16 cellular contexts compared by ENCODE assay signal in genomic region chr14:77648520-77649200, GRCh38. TPM values are rescaled to one million over a fixed set of nuclear protein-coding genes. Genes with fewer than 3 reads are reported as not detected.
A peak's percentile ranks its signal among the peaks of the same experiment; 100 is the strongest.
DNase-seq lines count a peak whose midpoint lies in the region; ATAC-seq, FAIRE-seq and TF ChIP-seq lines count a peak whose summit lies in the region.
"Had no signal": no experiment of that assay in that cellular context is flagged by ENCODE, and none has a peak within 500 bp of the region (broad histone marks: within the 10 kb centered on the region; RNA-seq: fewer than 3 reads in every experiment).

No MANE protein-coding gene starts in this region.

- no peaks in the 10 kb centered on the region; a peak in 2 of 5 replicates for H3K27me3 ChIP-seq in HepG2 (ENCODE audit: control insufficient read depth in 1 of 2, insufficient read depth in 2 of 2, low read length in 2 of 2)
- no peaks in the 10 kb centered on the region for H3K27me3 ChIP-seq in right lobe of liver
- H3K27me3 ChIP-seq: BLaER1 treated with 17β-estradiol and CSF1 and Interleukin-3, amounts not matched to agents 10 nM and 100 nM had no signal

- H3K27ac Mint-ChIP-seq in chondrocyte (ENCODE audit: unreplicated experiment) (peak overlapping the region; percentile 36), mesothelial cell of epicardium (peak overlapping the region; percentile 30), WTC11 (no peak overlapping the region)
- H3K27ac Mint-ChIP-seq: CD4-positive, CD25-positive, alpha-beta regulatory T cell; HFFc6 had no signal

- H3K9me3 Mint-ChIP-seq in chondrocyte (ENCODE audit: low read depth) (peaks cover 3% of the 10 kb centered on the region), mesothelial cell of epicardium (peaks cover 14% of the 10 kb centered on the region), WTC11 (peaks cover 10% of the 10 kb centered on the region)
- H3K9me3 Mint-ChIP-seq: HFFc6 had no signal

- H3K27me3 Mint-ChIP-seq in chondrocyte (ENCODE audit: low read depth) (no peaks in the 10 kb centered on the region), mesothelial cell of epicardium (ENCODE audit: low read depth) (no peaks in the 10 kb centered on the region), WTC11 (ENCODE audit: low read depth) (peaks cover 10% of the 10 kb centered on the region)

- TF ChIP-seq POLR2A in HepG2 (IDR thresholded peaks at IDR 0.05; ENCODE audit: insufficient read depth in 1 of 2, low read depth in 2 of 2, low read length in 2 of 2) (no peak), right lobe of liver (IDR thresholded peaks at IDR 0.05) (no peak)

- CTCF ChIA-PET in HepG2 (lab: Yijun Ruan, JAX; ENCODE audit: low intra/inter-chr PET ratio, low total read pairs) (no interaction called here), WTC11 (lab: Charles Lee) (no interaction called here)

- H3K27ac ChIP-seq in HepG2 (ENCODE audit: extremely low read length, insufficient read depth, low read length) (no peak overlapping the region), right lobe of liver (no peak overlapping the region)
- H3K27ac ChIP-seq: BLaER1 treated with 17β-estradiol and CSF1 and Interleukin-3, amounts not matched to agents 10 nM and 100 nM had no signal

- TF ChIP-seq RAD21 in HepG2 (CRISPR knock-in tag; IDR thresholded peaks at IDR 0.05) = no peak

- no peak for TF ChIP-seq EP300 in HepG2 (IDR thresholded peaks at IDR 0.05; ENCODE audit: low read depth in 2 of 2, low read length in 2 of 2)
- no peak for TF ChIP-seq EP300 in HepG2 (CRISPR knock-in tag; IDR thresholded peaks at IDR 0.05; ENCODE audit: borderline replicate concordance)

- ATAC-seq in HepG2 = no peak
- ATAC-seq in right lobe of liver = no peak
- ATAC-seq in WTC11 = no peak
- ATAC-seq in GM18517 (IDR thresholded peaks at IDR 0.05; ENCODE audit: unreplicated experiment) = no peak

- intact Hi-C loops in HepG2 (cut with micrococcal nuclease; ENCODE audit: unreplicated experiment) = no loop called here
- intact Hi-C loops in right lobe of liver (cut with DNase I) = no loop called here

- WGBS in HepG2 (ENCODE audit: low lambda C conversion rate) = 0% methylated on average over 2 of the region's 2 CpGs
- WGBS in right lobe of liver (ENCODE audit: insufficient coverage, low coverage, low lambda C conversion rate, missing lambda C conversion rate) = 50% methylated on average over 2 of the region's 2 CpGs

- H3K4me3 ChIP-seq in HepG2 (replicated peaks in 1 of 3; ENCODE audit: insufficient read depth in 1 of 3, low read depth in 2 of 3, low read length in 3 of 3) (no peak overlapping the region), right lobe of liver (no peak overlapping the region)
- H3K4me3 ChIP-seq: BLaER1 treated with 17β-estradiol and CSF1 and Interleukin-3, amounts not matched to agents 10 nM and 100 nM; HAP-1 had no signal

- H3K4me1 ChIP-seq in HepG2 (ENCODE audit: insufficient read depth, low read length) (peaks cover 31% of the 10 kb centered on the region), right lobe of liver (no peaks in the 10 kb centered on the region)
- H3K4me1 ChIP-seq: HAP-1 had no signal

- H3K9ac ChIP-seq in HepG2 (ENCODE audit: insufficient read depth, low read depth, low read length) = no peak overlapping the region
- H3K9ac ChIP-seq: BLaER1 treated with 17β-estradiol and CSF1 and Interleukin-3, amounts not matched to agents 10 nM and 100 nM had no signal

- H4K20me1 ChIP-seq in HepG2 (ENCODE audit: insufficient read depth, low read length) = no peaks in the 10 kb centered on the region
- H4K20me1 ChIP-seq: BLaER1 treated with 17β-estradiol and CSF1 and Interleukin-3, amounts not matched to agents 10 nM and 100 nM had no signal

- TF ChIP-seq CTCF in HepG2 (CRISPR knock-in tag; IDR thresholded peaks at IDR 0.05) = no peak
- TF ChIP-seq CTCF in right lobe of liver (IDR thresholded peaks at IDR 0.05) = no peak
- TF ChIP-seq CTCF in chondrocyte (IDR thresholded peaks at IDR 0.05) = no peak
- no peak for TF ChIP-seq CTCF in mesothelial cell of epicardium (IDR thresholded peaks at IDR 0.05; ENCODE audit: unreplicated experiment)
- no peak for TF ChIP-seq CTCF in WTC11 (IDR thresholded peaks at IDR 0.05)

- H3K4me3 Mint-ChIP-seq in chondrocyte (ENCODE audit: unreplicated experiment) = no peak overlapping the region
- no peak overlapping the region for H3K4me3 Mint-ChIP-seq in mesothelial cell of epicardium
- H3K4me3 Mint-ChIP-seq in WTC11 = no peak overlapping the region
- H3K4me3 Mint-ChIP-seq: HFFc6 had no signal

- H3K36me3 ChIP-seq in HepG2 (replicated peaks in 1 of 2; ENCODE audit: control insufficient read depth in 1 of 2, insufficient read depth in 2 of 2, low read length in 2 of 2) (no peaks in the 10 kb centered on the region), right lobe of liver (no peaks in the 10 kb centered on the region)
- H3K36me3 ChIP-seq: BLaER1 treated with 17β-estradiol and CSF1 and Interleukin-3, amounts not matched to agents 10 nM and 100 nM; HAP-1 had no signal

- no peak overlapping the region for H3K4me2 ChIP-seq in HepG2 (ENCODE audit: low read depth, low read length)

- H3K4me1 Mint-ChIP-seq in chondrocyte (ENCODE audit: low read depth) = no peaks in the 10 kb centered on the region
- no peaks in the 10 kb centered on the region for H3K4me1 Mint-ChIP-seq in mesothelial cell of epicardium
- H3K4me1 Mint-ChIP-seq in WTC11 = peaks cover 7% of the 10 kb centered on the region

- in situ Hi-C loops in HepG2 (cut with HindIII; ENCODE audit: extremely low pct_ligation_motif_present, low pct_unique_long_range_greater_than_20kb) = no loop called here

- DNase-seq in HepG2 (ENCODE audit: low spot score) (no peak), right lobe of liver (no peak), chondrocyte (ENCODE audit: low spot score) (no peak), mesothelial cell of epicardium (ENCODE audit: low spot score in 2 of 2, unreplicated experiment in 2 of 2) (no peak), WTC11 (ENCODE audit: low spot score) (no peak), pons (ENCODE audit: low spot score) (no peak)
- DNase-seq: 8988T; CD4-positive, CD25-positive, alpha-beta regulatory T cell; DMS53; GF-D8; HFFc6 had no signal

- H3K36me3 Mint-ChIP-seq in chondrocyte (ENCODE audit: low read depth) (no peaks in the 10 kb centered on the region), mesothelial cell of epicardium (no peaks in the 10 kb centered on the region), WTC11 (no peaks in the 10 kb centered on the region)
- H3K36me3 Mint-ChIP-seq: CD4-positive, CD25-positive, alpha-beta regulatory T cell had no signal

- H3K9me3 ChIP-seq in HepG2 (ENCODE audit: low read length) = no peaks in the 10 kb centered on the region
- H3K9me3 ChIP-seq in right lobe of liver = no peaks in the 10 kb centered on the region
- H3K9me3 ChIP-seq: HAP-1 had no signal

- POLR2A ChIA-PET in HepG2 (lab: Yijun Ruan, JAX) (no interaction called here), WTC11 (lab: Charles Lee) (no interaction called here)

- no peak for FAIRE-seq in HepG2 (lab: Jason Lieb, UNC)
- FAIRE-seq: H1, HTR-8/SVneo had no signal

- H3K79me2 ChIP-seq in HepG2 (ENCODE audit: insufficient read depth, low read length) = no peaks in the 10 kb centered on the region

- BruUV-seq in HepG2 (replicated peaks; lab: Mats Ljungman, UMichigan) = no TSS peak

- no peak overlapping the region for H2AFZ ChIP-seq in HepG2 (ENCODE audit: low read length)

RNA-seq across cellular contexts. Expression of gene SPTLC2, which starts 32.2 kb away (rescaled TPM):
- 15.1 and 17.5 TPM in 2 replicates for total RNA-seq in HepG2 (2016; rRNA removed; fragmentation: Illumina TruSeq; extraction: Trizol)
- 2.4 and 4.6 TPM in 2 replicates for total RNA-seq in HepG2 (2016; cell fraction: cytosol; rRNA removed; fragmentation: Illumina TruSeq; extraction: Trizol; ENCODE audit: low read depth)
- total RNA-seq in HepG2 (2016; cell fraction: insoluble cytoplasmic fraction; rRNA removed; fragmentation: Illumina TruSeq; extraction: Trizol) = 11.9 and 16.4 TPM in 2 replicates
- total RNA-seq in HepG2 (2016; cell fraction: membrane; rRNA removed; fragmentation: Illumina TruSeq; extraction: Trizol) = 3.3 and 3.6 TPM in 2 replicates
- 21.8 and 22.9 TPM in 2 replicates for total RNA-seq in HepG2 (2016; cell fraction: nucleus; rRNA removed; fragmentation: Illumina TruSeq; extraction: Trizol)
- 11.2 and 17.4 TPM in 2 replicates for polyA plus RNA-seq in HepG2 (2011; rRNA removed)
- 7.6 and 8.0 TPM in 2 replicates for polyA plus RNA-seq in HepG2 (2011; cell fraction: cytosol; rRNA removed)
- polyA plus RNA-seq in HepG2 (2011; cell fraction: nucleus; rRNA removed) = 2.6 and 4.9 TPM in 2 replicates
- 10.4 and 11.4 TPM in 2 replicates for polyA plus RNA-seq in HepG2 (2012)
- polyA plus RNA-seq in HepG2 (2016; cell fraction: cytosol; fragmentation: Illumina TruSeq; extraction: Trizol; ENCODE audit: low read depth) = 0.88 and 1.1 TPM in 2 replicates
- polyA plus RNA-seq in HepG2 (2016; cell fraction: insoluble cytoplasmic fraction; fragmentation: Illumina TruSeq; extraction: Trizol; ENCODE audit: low read depth) = 7.2 and 8.9 TPM in 2 replicates
- 1.3 and 2.0 TPM in 2 replicates for polyA plus RNA-seq in HepG2 (2016; cell fraction: membrane; fragmentation: Illumina TruSeq; extraction: Trizol; ENCODE audit: low read depth)
- 19.4 and 29.7 TPM in 2 replicates for polyA plus RNA-seq in HepG2 (2016; cell fraction: nucleus; fragmentation: Illumina TruSeq; extraction: Trizol; ENCODE audit: insufficient read depth, low read depth)
- 8.2 and 23.4 TPM in 2 replicates for polyA minus RNA-seq in HepG2 (2011; rRNA and poly(A)+ RNA removed; ENCODE audit: low replicate concordance)
- polyA minus RNA-seq in HepG2 (2011; cell fraction: cytosol; rRNA and poly(A)+ RNA removed) = 8.0 and 18.2 TPM in 2 replicates
- 9.4 and 11.9 TPM in 2 replicates for polyA minus RNA-seq in HepG2 (2011; cell fraction: nucleus; rRNA and poly(A)+ RNA removed)
- total RNA-seq in right lobe of liver = 10 to 100 TPM in 3 of 6 experiments, 1 to 10 TPM in 3; 5.9 to 16.4 (median 10.7) TPM
- total RNA-seq in chondrocyte = 25.3 to 30.1 TPM (median 29.1 TPM) in 3 replicates
- 34.1 to 36.6 TPM (median 35.8 TPM) in 3 replicates for total RNA-seq in mesothelial cell of epicardium
- 38.2 to 40.1 TPM (median 39.6 TPM) in 3 replicates for total RNA-seq in WTC11 (2021)

RNA-seq across cellular contexts. Expression of gene ALKBH1, which starts 59.2 kb away (rescaled TPM):
- total RNA-seq in HepG2 (2016; rRNA removed; fragmentation: Illumina TruSeq; extraction: Trizol) = 14.3 and 14.5 TPM in 2 replicates
- 3.9 and 4.2 TPM in 2 replicates for total RNA-seq in HepG2 (2016; cell fraction: cytosol; rRNA removed; fragmentation: Illumina TruSeq; extraction: Trizol; ENCODE audit: low read depth)
- 12.6 and 16.1 TPM in 2 replicates for total RNA-seq in HepG2 (2016; cell fraction: insoluble cytoplasmic fraction; rRNA removed; fragmentation: Illumina TruSeq; extraction: Trizol)
- 6.2 and 7.1 TPM in 2 replicates for total RNA-seq in HepG2 (2016; cell fraction: membrane; rRNA removed; fragmentation: Illumina TruSeq; extraction: Trizol)
- total RNA-seq in HepG2 (2016; cell fraction: nucleus; rRNA removed; fragmentation: Illumina TruSeq; extraction: Trizol) = 6.4 and 6.5 TPM in 2 replicates
- 11.1 and 12.5 TPM in 2 replicates for polyA plus RNA-seq in HepG2 (2011; rRNA removed)
- 8.6 and 10.6 TPM in 2 replicates for polyA plus RNA-seq in HepG2 (2011; cell fraction: cytosol; rRNA removed)
- polyA plus RNA-seq in HepG2 (2011; cell fraction: nucleus; rRNA removed) = 6.2 and 6.7 TPM in 2 replicates
- 6.9 and 7.3 TPM in 2 replicates for polyA plus RNA-seq in HepG2 (2012)
- polyA plus RNA-seq in HepG2 (2016; cell fraction: cytosol; fragmentation: Illumina TruSeq; extraction: Trizol; ENCODE audit: low read depth) = 1.6 and 2.1 TPM in 2 replicates
- polyA plus RNA-seq in HepG2 (2016; cell fraction: insoluble cytoplasmic fraction; fragmentation: Illumina TruSeq; extraction: Trizol; ENCODE audit: low read depth) = 17.8 and 17.9 TPM in 2 replicates
- polyA plus RNA-seq in HepG2 (2016; cell fraction: membrane; fragmentation: Illumina TruSeq; extraction: Trizol; ENCODE audit: low read depth) = 2.7 and 3.2 TPM in 2 replicates
- polyA plus RNA-seq in HepG2 (2016; cell fraction: nucleus; fragmentation: Illumina TruSeq; extraction: Trizol; ENCODE audit: insufficient read depth, low read depth) = 11.7 and 12.0 TPM in 2 replicates
- 12.8 and 19.7 TPM in 2 replicates for polyA minus RNA-seq in HepG2 (2011; rRNA and poly(A)+ RNA removed; ENCODE audit: low replicate concordance)
- polyA minus RNA-seq in HepG2 (2011; cell fraction: cytosol; rRNA and poly(A)+ RNA removed) = 7.4 and 7.7 TPM in 2 replicates
- 7.6 and 11.6 TPM in 2 replicates for polyA minus RNA-seq in HepG2 (2011; cell fraction: nucleus; rRNA and poly(A)+ RNA removed)
- total RNA-seq in right lobe of liver = 1 to 10 TPM; 4.9 to 7.1 (median 5.5) TPM
- 7.6 to 12.7 TPM (median 8.3 TPM) in 3 replicates for total RNA-seq in chondrocyte
- total RNA-seq in mesothelial cell of epicardium = 10.9 to 13.2 TPM (median 12.3 TPM) in 3 replicates
- 14.5 to 18.8 TPM (median 17.8 TPM) in 3 replicates for total RNA-seq in WTC11 (2021)

RNA-seq across cellular contexts. Expression of gene SLIRP, which starts 59.2 kb away (rescaled TPM):
- total RNA-seq in HepG2 (2016; rRNA removed; fragmentation: Illumina TruSeq; extraction: Trizol) (548 and 656 TPM in 2 replicates), right lobe of liver (100 to 1,000 TPM in 2 of 6 experiments, 10 to 100 TPM in 4; 51.3 to 214 (median 60.6) TPM), chondrocyte (64.6 to 101 TPM (median 79.5 TPM) in 3 replicates), mesothelial cell of epicardium (88.5 to 106 TPM (median 104 TPM) in 3 replicates), WTC11 (2021) (317 to 377 TPM (median 325 TPM) in 3 replicates)
- total RNA-seq in HepG2 (2016; cell fraction: cytosol; rRNA removed; fragmentation: Illumina TruSeq; extraction: Trizol; ENCODE audit: low read depth) = 191 and 199 TPM in 2 replicates
- total RNA-seq in HepG2 (2016; cell fraction: insoluble cytoplasmic fraction; rRNA removed; fragmentation: Illumina TruSeq; extraction: Trizol) = 524 and 730 TPM in 2 replicates
- 218 and 228 TPM in 2 replicates for total RNA-seq in HepG2 (2016; cell fraction: membrane; rRNA removed; fragmentation: Illumina TruSeq; extraction: Trizol)
- total RNA-seq in HepG2 (2016; cell fraction: nucleus; rRNA removed; fragmentation: Illumina TruSeq; extraction: Trizol) = 193 and 196 TPM in 2 replicates
- 210 and 281 TPM in 2 replicates for polyA plus RNA-seq in HepG2 (2011; rRNA removed)
- 140 and 189 TPM in 2 replicates for polyA plus RNA-seq in HepG2 (2011; cell fraction: cytosol; rRNA removed)
- polyA plus RNA-seq in HepG2 (2011; cell fraction: nucleus; rRNA removed) = 37.4 and 61.1 TPM in 2 replicates
- 209 and 256 TPM in 2 replicates for polyA plus RNA-seq in HepG2 (2012)
- polyA plus RNA-seq in HepG2 (2016; cell fraction: cytosol; fragmentation: Illumina TruSeq; extraction: Trizol; ENCODE audit: low read depth) = 146 and 163 TPM in 2 replicates
- 446 and 490 TPM in 2 replicates for polyA plus RNA-seq in HepG2 (2016; cell fraction: insoluble cytoplasmic fraction; fragmentation: Illumina TruSeq; extraction: Trizol; ENCODE audit: low read depth)
- 133 and 135 TPM in 2 replicates for polyA plus RNA-seq in HepG2 (2016; cell fraction: membrane; fragmentation: Illumina TruSeq; extraction: Trizol; ENCODE audit: low read depth)
- polyA plus RNA-seq in HepG2 (2016; cell fraction: nucleus; fragmentation: Illumina TruSeq; extraction: Trizol; ENCODE audit: insufficient read depth, low read depth) = 217 TPM in 2 replicates
- polyA minus RNA-seq in HepG2 (2011; rRNA and poly(A)+ RNA removed; ENCODE audit: low replicate concordance) = 34.7 and 77.7 TPM in 2 replicates
- polyA minus RNA-seq in HepG2 (2011; cell fraction: cytosol; rRNA and poly(A)+ RNA removed) = 17.7 and 26.8 TPM in 2 replicates
- 27.0 and 27.2 TPM in 2 replicates for polyA minus RNA-seq in HepG2 (2011; cell fraction: nucleus; rRNA and poly(A)+ RNA removed)

Comparison
In these comparisons a context has a peak if more than half of its experiments do, and no peak if none do; other contexts are left out.
1. Of the 50 proteins assayed by ChIP-seq in both HepG2 and WTC11: peak only in HepG2: ZNF512; only in WTC11: none; in both: none; in neither: 49.